8 cellular contexts compared by ENCODE assay signal in genomic region chr3:135416182-135416581, GRCh38.
"Had no signal": no experiment of that assay in that cellular context is flagged by ENCODE, and none has a peak within 500 bp of the region (broad histone marks: within the 10 kb centered on the region; RNA-seq: fewer than 3 reads in every experiment).

No MANE protein-coding gene starts in this region.

- DNase-seq: GDM1, GF-D8 had no signal

- FAIRE-seq: G401.6, GM12878, GM12891, GM12892, GM18507, GM19239 had no signal

- ATAC-seq: GM12878 had no signal

- H3K4me3 ChIP-seq: GM12878 had no signal
